In genomic region chr17:82910770-82911169, GRCh38 we compare ENCODE assay signal across 23 cellular contexts.
"Had no signal": no experiment of that assay in that cellular context is flagged by ENCODE, and none has a peak within 500 bp of the region (broad histone marks: within the 10 kb centered on the region; RNA-seq: fewer than 3 reads in every experiment).

No MANE protein-coding gene starts in this region.

- FAIRE-seq: astrocyte, islet of Langerhans had no signal

- H3K27ac ChIP-seq: breast epithelium, coronary artery, gastroesophageal sphincter, heart left ventricle, thoracic aorta had no signal

- H3K36me3 ChIP-seq: breast epithelium had no signal

- ATAC-seq: activated T-helper 17 cell treated with anti-CD3 and anti-CD28 coated beads, Interleukin-2, amount 50 U/mL, for 72 hours; gastroesophageal sphincter; heart left ventricle; left colon; mucosa of descending colon; WTC11 had no signal

- H3K27ac Mint-ChIP-seq: activated naive CD8-positive, alpha-beta T cell; endodermal cell; type B pancreatic cell; WTC11 had no signal

- H3K9me3 Mint-ChIP-seq: activated T-helper 17 cell treated with anti-CD3 and anti-CD28 coated beads, Interleukin-2, amount 50 U/mL, for 72 hours; endodermal cell; neural crest cell; type B pancreatic cell; WTC11 had no signal

- H3K4me1 Mint-ChIP-seq: activated T-helper 17 cell treated with anti-CD3 and anti-CD28 coated beads, Interleukin-2, amount 50 U/mL, for 72 hours; endodermal cell; neural crest cell had no signal

- DNase-seq: activated CD4-positive, alpha-beta T cell treated with anti-CD3 and anti-CD28 coated beads, Interleukin-2, amount 50 U/mL, for 4 hours; activated naive CD4-positive, alpha-beta T cell; cerebellar nuclear complex; endodermal cell; left colon; mesendoderm; spleen; stimulated activated CD4-positive, alpha-beta T cell treated with anti-CD3 and anti-CD28 coated beads, Interleukin-4, amount 100 ng/mL, for 1 hour; stimulated activated naive CD4-positive, alpha-beta T cell treated with Interleukin-2 at 50 U/mL for 16 hours; T1000 had no signal

- H3K9me3 ChIP-seq: breast epithelium, gastroesophageal sphincter, heart left ventricle, mucosa of descending colon, spleen, thoracic aorta had no signal

- H3K27me3 Mint-ChIP-seq: activated naive CD8-positive, alpha-beta T cell; activated T-helper 17 cell treated with anti-CD3 and anti-CD28 coated beads, Interleukin-2, amount 50 U/mL, for 72 hours; type B pancreatic cell had no signal

- H3K4me3 Mint-ChIP-seq: activated naive CD8-positive, alpha-beta T cell; activated T-helper 17 cell treated with anti-CD3 and anti-CD28 coated beads, Interleukin-2, amount 50 U/mL, for 72 hours; endodermal cell; neural crest cell; type B pancreatic cell; WTC11 had no signal

- H3K4me3 ChIP-seq: breast epithelium, coronary artery, gastroesophageal sphincter, heart left ventricle, mucosa of descending colon, spleen, thoracic aorta had no signal

- H3K27me3 ChIP-seq: breast epithelium, gastroesophageal sphincter, heart left ventricle, spleen had no signal

- H3K4me1 ChIP-seq: breast epithelium had no signal
